9 cellular contexts compared by ENCODE assay signal in genomic region chr7:97004931-97005763, GRCh38. TPM values are rescaled to one million over a fixed set of nuclear protein-coding genes. Genes with fewer than 3 reads are reported as not detected.
DNase-seq lines count a peak whose midpoint lies in the region; ATAC-seq and TF ChIP-seq lines count a peak whose summit lies in the region.
"Had no signal": no experiment of that assay in that cellular context is flagged by ENCODE, and none has a peak within 500 bp of the region (broad histone marks: within the 10 kb centered on the region; RNA-seq: fewer than 3 reads in every experiment).

Gene DLX6, plus strand, starts transcription at chr7:97005553. Its CDS starts 425 bp downstream, at chr7:97005978.

- in situ Hi-C loops in HAP-1 (cut with MboI; ENCODE audit: low sequenced_read_pairs), result loop anchor here (25.0 kb wide), 1 partner anchor 293 kb away; the partner anchor contains the start of gene SEM1

- H3K4me3 ChIP-seq in AG10803 (ENCODE audit: low read length), result peak within 1 kb of the TSS; percentile 36
- H3K4me3 ChIP-seq in HAP-1, result peak within 1 kb of the TSS; percentile 56

- peaks cover 46% of the 10 kb centered on the region for H3K4me1 ChIP-seq in HAP-1

- H3K36me3 ChIP-seq in HAP-1 (replicated peaks), result peaks cover 26% of the 10 kb centered on the region

- peak; percentile 16 for DNase-seq in AG10803 (ENCODE audit: low read depth)
- peak; percentile 93 to 97 for DNase-seq in HAP-1 (ENCODE audit: low spot score in 2 of 2)
- DNase-seq in NCI-H510A treated with DMSO at 0.1 percent for 48 hours (lab: John Stamatoyannopoulos, UW), result peak; percentile 63
- peak in 31 of 58 donors; percentile 17 to 78 (median 44) for DNase-seq in anterior cingulate cortex (lab: John Stamatoyannopoulos, UW)
- DNase-seq in immature natural killer cell, result peak in 2 of 3 donors; percentile 9 to 18
- DNase-seq in stimulated activated CD8-positive, alpha-beta memory T cell treated with anti-CD3 and anti-CD28 coated beads, Interleukin-4, amount 100 ng/mL, for 48 hours, result peak; percentile 68

- H3K36me3 Mint-ChIP-seq in immature natural killer cell, result peaks cover 0 to 1% (median 0%) of the 10 kb centered on the region in 3 donors

- H3K4me3 Mint-ChIP-seq in immature natural killer cell, result peak within 1 kb of the TSS; percentile 62 to 80 (median 76)

- H3K27ac Mint-ChIP-seq in immature natural killer cell, result no peak within 1 kb of the TSS

- H3K27me3 Mint-ChIP-seq in immature natural killer cell (ENCODE audit: low read depth in 3 of 3), result peaks cover 25 to 68% (median 46%) of the 10 kb centered on the region in 3 donors

- H3K27me3 ChIP-seq in HAP-1 (ENCODE audit: low read depth), result no peaks in the 10 kb centered on the region

- H3K9me3 ChIP-seq in HAP-1, result no peaks in the 10 kb centered on the region

- peaks cover 0 to 25% (median 1%) of the 10 kb centered on the region in 6 donors for H3K9me3 Mint-ChIP-seq in immature natural killer cell

- H3K4me1 Mint-ChIP-seq in immature natural killer cell, result peaks cover 24 to 30% of the 10 kb centered on the region in 2 donors

- ATAC-seq in HG03354 (IDR thresholded peaks at IDR 0.05; ENCODE audit: poor library complexity, severe bottlenecking, unreplicated experiment) (no peak), HG03039 (IDR thresholded peaks at IDR 0.05; ENCODE audit: unreplicated experiment) (no peak)

- no peak for TF ChIP-seq CTCF in AG10803 (conservative IDR thresholded peaks at IDR 0.05; ENCODE audit: low read length)

RNA-seq across cellular contexts. Expression of gene DLX6, which starts in this region (rescaled TPM):
- polyA plus RNA-seq in immature natural killer cell, result not detected
- polyA plus RNA-seq: endothelial cell of umbilical vein had no signal

Comparison
In these comparisons a context has a peak if more than half of its experiments do, and no peak if none do; other contexts are left out.
1. Peak in DNase-seq in immature natural killer cell; RNA of the gene not detected or under 1 TPM.
2. DNase-seq: peak in every context shown above with its lines; median percentile 95 in HAP-1; 68 in stimulated activated CD8-positive, alpha-beta memory T cell treated with anti-CD3 and anti-CD28 coated beads, Interleukin-4, amount 100 ng/mL, for 48 hours; 63 in NCI-H510A treated with DMSO at 0.1 percent for 48 hours; 44 in anterior cingulate cortex; 16 in AG10803; 14 in immature natural killer cell.